8 cellular contexts compared by ENCODE assay signal in genomic region chr7:75409880-75410822, GRCh38. TPM values are rescaled to one million over a fixed set of nuclear protein-coding genes. Genes with fewer than 3 reads are reported as not detected.
DNase-seq lines count a peak whose midpoint lies in the region; ATAC-seq and TF ChIP-seq lines count a peak whose summit lies in the region.
"Not testable (repeated sequence)": the region's sequence is repeated elsewhere in the genome, so short reads cannot be mapped to it uniquely, and the experiment has no call there.

No MANE protein-coding gene starts in this region.

- H3K9me3 Mint-ChIP-seq in T-helper 2 cell treated with Interferon-gamma antibody and Interleukin-4, amounts not matched to agents 5 μg/mL and 100 μg/mL, for 36 hours, result not testable (repeated sequence)

- peak in 2 of 3 donors; percentile 14 to 17 for TF ChIP-seq POLR2A in body of pancreas (IDR thresholded peaks at IDR 0.05)
- not testable (repeated sequence) for TF ChIP-seq POLR2A in prostate gland (IDR thresholded peaks at IDR 0.05)

- not testable (repeated sequence) for H3K27me3 Mint-ChIP-seq in T-helper 2 cell treated with Interferon-gamma antibody and Interleukin-4, amounts not matched to agents 5 μg/mL and 100 μg/mL, for 36 hours (ENCODE audit: low read depth)

- POLR2A ChIA-PET in AG04450 (lab: Yijun Ruan, JAX); HEK293 (lab: Yijun Ruan, JAX): not testable (repeated sequence)

- intact Hi-C loops in body of pancreas (cut with DNase I); left cardiac atrium (cut with DNase I); prostate gland (cut with DNase I): not testable (repeated sequence)

- H3K27ac Mint-ChIP-seq in T-helper 2 cell treated with Interferon-gamma antibody and Interleukin-4, amounts not matched to agents 5 μg/mL and 100 μg/mL, for 36 hours, result not testable (repeated sequence)

- ATAC-seq in GM19025 (IDR thresholded peaks at IDR 0.05; ENCODE audit: low read depth, unreplicated experiment), result peak; percentile 85
- ATAC-seq in HG03280 (IDR thresholded peaks at IDR 0.05; ENCODE audit: unreplicated experiment), result peak; percentile 95
- ATAC-seq in body of pancreas, result peak; percentile 98
- ATAC-seq in left cardiac atrium, result peak; percentile 96 to 98

- H3K27me3 ChIP-seq in AG04450 (ENCODE audit: control insufficient read depth, insufficient read depth, low read length); body of pancreas; prostate gland (replicated peaks; ENCODE audit: insufficient read depth): not testable (repeated sequence)

- H3K27ac ChIP-seq in AG04450 (ENCODE audit: low read depth, low read length); HEK293 (ENCODE audit: extremely low read depth, low read depth, low read length); body of pancreas; prostate gland: not testable (repeated sequence)

- not testable (repeated sequence) for H3K36me3 ChIP-seq in HEK293 (ENCODE audit: control insufficient read depth in 2 of 2, insufficient read depth in 1 of 2, low read length in 2 of 2); body of pancreas (replicated peaks in 1 of 2; ENCODE audit: insufficient read depth in 1 of 2, low read depth in 2 of 2); prostate gland

- CTCF ChIA-PET in AG04450 (lab: Charles Lee); HEK293 (lab: Yijun Ruan, JAX): not testable (repeated sequence)

- TF ChIP-seq CTCF in AG04450 (IDR thresholded peaks at IDR 0.05; ENCODE audit: low read depth, low read length); HEK293 (tag by site-specific recombination; IDR thresholded peaks at IDR 0.05); body of pancreas (IDR thresholded peaks at IDR 0.05); prostate gland (IDR thresholded peaks at IDR 0.05): not testable (repeated sequence)

- 0% methylated on average over 1 to 2 of the region's 74 CpGs for WGBS in body of pancreas, 2 donors
- WGBS in prostate gland, result 54% methylated on average over 6 of the region's 74 CpGs

- not testable (repeated sequence) for H3K9me3 ChIP-seq in AG04450 (ENCODE audit: control insufficient read depth, insufficient read depth, low read length); HEK293 (ENCODE audit: control insufficient read depth, insufficient read depth, low read depth, low read length); body of pancreas; prostate gland

- H3K4me1 Mint-ChIP-seq in T-helper 2 cell treated with Interferon-gamma antibody and Interleukin-4, amounts not matched to agents 5 μg/mL and 100 μg/mL, for 36 hours (ENCODE audit: low read depth), result not testable (repeated sequence)

- H3K4me3 Mint-ChIP-seq in T-helper 2 cell treated with Interferon-gamma antibody and Interleukin-4, amounts not matched to agents 5 μg/mL and 100 μg/mL, for 36 hours, result peak overlapping the region; percentile 51

- peak overlapping the region; percentile 35; the same call in 1 of the 2 replicates for H3K4me3 ChIP-seq in AG04450 (ENCODE audit: low read depth, low read length)
- H3K4me3 ChIP-seq in HEK293 (ENCODE audit: low read depth, low read length), result peak overlapping the region; percentile 31
- not testable (repeated sequence) for H3K4me3 ChIP-seq in body of pancreas
- H3K4me3 ChIP-seq in prostate gland, result peak overlapping the region; percentile 21 to 30

- H3K36me3 Mint-ChIP-seq in T-helper 2 cell treated with Interferon-gamma antibody and Interleukin-4, amounts not matched to agents 5 μg/mL and 100 μg/mL, for 36 hours (ENCODE audit: low read depth), result not testable (repeated sequence)

- DNase-seq in AG04450 (ENCODE audit: low read depth, low spot score); T-helper 2 cell treated with Interferon-gamma antibody and Interleukin-4, amounts not matched to agents 5 μg/mL and 100 μg/mL, for 36 hours (ENCODE audit: low spot score); body of pancreas; left cardiac atrium; prostate gland (ENCODE audit: low spot score): not testable (repeated sequence)

- H3K4me1 ChIP-seq in HEK293 (ENCODE audit: control insufficient read depth, insufficient read depth, low read length); body of pancreas; prostate gland (replicated peaks): not testable (repeated sequence)

RNA-seq across cellular contexts. Expression of gene TRIM73, which starts 14.7 kb away (rescaled TPM):
- 0.12 and 0.15 TPM in 2 replicates for polyA plus RNA-seq in AG04450 (2011; rRNA removed)
- polyA minus RNA-seq in AG04450 (2011; rRNA and poly(A)+ RNA removed), result 0.14 and 0.48 TPM in 2 replicates
- total RNA-seq in body of pancreas, result 10 to 100 TPM in 1 of 2 donors, 1 to 10 TPM in 1; 1.8 to 13.2 TPM
- total RNA-seq in left cardiac atrium, result 1 to 10 TPM in 1 of 2 donors, under 1 TPM in 1; 0.74 to 2.7 TPM
- total RNA-seq in prostate gland, result 1 to 10 TPM; 4.1 to 7.1 TPM
